Comparison of ENCODE assay signal across 8 cellular contexts in genomic region chr6:81751388-81752083, GRCh38. TPM values are rescaled to one million over a fixed set of nuclear protein-coding genes. Genes with fewer than 3 reads are reported as not detected.
DNase-seq lines count a peak whose midpoint lies in the region; ATAC-seq and TF ChIP-seq lines count a peak whose summit lies in the region.

No MANE protein-coding gene starts in this region.

- peaks cover 12% of the 10 kb centered on the region for H3K79me2 ChIP-seq in parathyroid adenoma

- H3K36me3 ChIP-seq in Panc1 (ENCODE audit: control insufficient read depth, insufficient read depth, low read length) (no peaks in the 10 kb centered on the region), parathyroid adenoma (ENCODE audit: control insufficient read depth, insufficient read depth, low read length) (no peaks in the 10 kb centered on the region)

- peak overlapping the region; percentile 88 for H3K27ac Mint-ChIP-seq in activated naive CD8-positive, alpha-beta T cell treated with anti-CD3 and anti-CD28 coated beads for 36 hours

- CTCF ChIA-PET in Panc1 (lab: Charles Lee): interaction anchor here (0.6 kb wide), 1 partner anchor 1289 kb away, joined by 3 read pairs; no protein-coding TSS in a partner anchor

- H3K4me1 Mint-ChIP-seq in activated naive CD8-positive, alpha-beta T cell treated with anti-CD3 and anti-CD28 coated beads for 36 hours: peaks cover 37% of the 10 kb centered on the region

- peak; percentile 53 for DNase-seq in DMS 273 (lab: John Stamatoyannopoulos, UW; ENCODE audit: unreplicated experiment)
- DNase-seq in DMS 273 treated with DMSO at 0.1 percent for 48 hours (lab: John Stamatoyannopoulos, UW): no peak
- no peak for DNase-seq in Panc1 (ENCODE audit: low read depth, low spot score)
- DNase-seq in activated naive CD8-positive, alpha-beta T cell treated with anti-CD3 and anti-CD28 coated beads for 36 hours: peak; percentile 42
- DNase-seq in cardiac septum (ENCODE audit: low spot score): peak; percentile 89
- DNase-seq in dedifferentiated amniotic fluid mesenchymal stem cell (ENCODE audit: extremely low spot score): no peak
- no peak for DNase-seq in GDM1 (lab: John Stamatoyannopoulos, UW)

- TF ChIP-seq CTCF in Panc1 (IDR thresholded peaks at IDR 0.05) (no peak), parathyroid adenoma (IDR thresholded peaks at IDR 0.05) (no peak)

- BruUV-seq in Panc1 (replicated peaks; lab: Mats Ljungman, UMichigan): no TSS peak

- peak overlapping the region; percentile 75 for H3K9ac ChIP-seq in parathyroid adenoma

- H3K4me2 ChIP-seq in parathyroid adenoma (ENCODE audit: low read length): peak overlapping the region; percentile 97

- peak overlapping the region; percentile 92 for H2AFZ ChIP-seq in parathyroid adenoma

- ATAC-seq in Panc1: peak; percentile 54

- peak overlapping the region; percentile 90 for H3K4me3 Mint-ChIP-seq in activated naive CD8-positive, alpha-beta T cell treated with anti-CD3 and anti-CD28 coated beads for 36 hours

- POLR2A ChIA-PET in Panc1 (lab: Charles Lee): interaction anchor here (0.7 kb wide), 1 partner anchor 97 kb away, joined by 3 read pairs; no protein-coding TSS in a partner anchor

- in situ Hi-C loops in Panc1 (cut with HindIII; ENCODE audit: low pct_unique_long_range_greater_than_20kb, low sequenced_read_pairs): no loop called here

- peaks cover 6% of the 10 kb centered on the region for H3K27me3 Mint-ChIP-seq in activated naive CD8-positive, alpha-beta T cell treated with anti-CD3 and anti-CD28 coated beads for 36 hours

- H3K27me3 ChIP-seq in Panc1 (ENCODE audit: control insufficient read depth, insufficient read depth, low read length): peaks cover 24% of the 10 kb centered on the region
- H3K27me3 ChIP-seq in parathyroid adenoma (ENCODE audit: control insufficient read depth, insufficient read depth, low read length): no peaks in the 10 kb centered on the region

- no peaks in the 10 kb centered on the region for H3K9me3 Mint-ChIP-seq in activated naive CD8-positive, alpha-beta T cell treated with anti-CD3 and anti-CD28 coated beads for 36 hours

- H3K4me1 ChIP-seq in Panc1 (ENCODE audit: control insufficient read depth, insufficient read depth, low read length): no peaks in the 10 kb centered on the region; the same call in 1 of the 2 replicates
- peaks cover 9% of the 10 kb centered on the region for H3K4me1 ChIP-seq in parathyroid adenoma

- H3K9me3 ChIP-seq in Panc1 (ENCODE audit: control insufficient read depth, insufficient read depth, low read depth, low read length) (no peaks in the 10 kb centered on the region), parathyroid adenoma (ENCODE audit: control insufficient read depth, low read length) (no peaks in the 10 kb centered on the region)

- H3K4me3 ChIP-seq in Panc1 (ENCODE audit: low read depth in 2 of 2, low read length in 2 of 2) (peak overlapping the region; percentile 55 to 82), parathyroid adenoma (ENCODE audit: low read depth, low read length) (peak overlapping the region; percentile 96)

- intact Hi-C loops in Panc1 (cut with micrococcal nuclease; ENCODE audit: unreplicated experiment) (no loop called here), cardiac septum (cut with DNase I) (loop anchor here (2.0 to 10.0 kb wide), 9 partner anchors 129 to 1145 kb away; no protein-coding TSS in a partner anchor)

- H3K27ac ChIP-seq in Panc1 (ENCODE audit: low read length) (no peak overlapping the region), parathyroid adenoma (peak overlapping the region; percentile 95)

- H3K36me3 Mint-ChIP-seq in activated naive CD8-positive, alpha-beta T cell treated with anti-CD3 and anti-CD28 coated beads for 36 hours: peaks cover 6% of the 10 kb centered on the region

RNA-seq across cellular contexts. Expression of gene TENT5A, which starts 0.9 kb away (rescaled TPM):
- 1.7 TPM for total RNA-seq in Panc1 (2021; ENCODE audit: unreplicated experiment)
- polyA plus RNA-seq in Panc1 (2012; ENCODE audit: insufficient read length): 0.44 TPM
- under 1 TPM; 0.76 to 0.94 TPM for total RNA-seq in activated naive CD8-positive, alpha-beta T cell treated with anti-CD3 and anti-CD28 coated beads for 36 hours
- total RNA-seq in cardiac septum: 35.2 TPM

Comparison
In these comparisons a context has a peak if more than half of its experiments do, and no peak if none do; other contexts are left out.
1. DNase-seq: peak in DMS 273 (single experiment), activated naive CD8-positive, alpha-beta T cell treated with anti-CD3 and anti-CD28 coated beads for 36 hours (single experiment) and cardiac septum (single experiment); none in DMS 273 treated with DMSO at 0.1 percent for 48 hours (single experiment), Panc1 (single experiment), dedifferentiated amniotic fluid mesenchymal stem cell (single experiment) and GDM1 (single experiment).
2. RNA of gene TENT5A, which starts 0.9 kb away (total RNA-seq): 35.2 TPM in cardiac septum (single experiment); 1.7 TPM in Panc1 (single experiment) and 0.76 to 0.94 TPM in activated naive CD8-positive, alpha-beta T cell treated with anti-CD3 and anti-CD28 coated beads for 36 hours; every median in the first group is over 10 times any median in the second.